Comparison of ENCODE assay signal across 17 cellular contexts in genomic region chr17:82814834-82815233, GRCh38. TPM values are rescaled to one million over a fixed set of nuclear protein-coding genes. Genes with fewer than 3 reads are reported as not detected.
A peak's percentile ranks its signal among the peaks of the same experiment; 100 is the strongest.
DNase-seq lines count a peak whose midpoint lies in the region; ATAC-seq and TF ChIP-seq lines count a peak whose summit lies in the region.
"Had no signal": no experiment of that assay in that cellular context is flagged by ENCODE, and none has a peak within 500 bp of the region (broad histone marks: within the 10 kb centered on the region; RNA-seq: fewer than 3 reads in every experiment).

No MANE protein-coding gene starts in this region.

- no peaks in the 10 kb centered on the region for H3K27me3 Mint-ChIP-seq in activated T-cell treated with anti-CD3 and anti-CD28 coated beads, Interleukin-2, amount 50 U/mL, for 24 hours
- H3K27me3 Mint-ChIP-seq in activated T-cell treated with anti-CD3 and anti-CD28 coated beads, Interleukin-2, amount 50 U/mL, for 4 hours (ENCODE audit: low read depth), result no peaks in the 10 kb centered on the region
- H3K27me3 Mint-ChIP-seq in H9 (ENCODE audit: low read depth) (no peaks in the 10 kb centered on the region), endothelial cell (ENCODE audit: unreplicated experiment) (no peaks in the 10 kb centered on the region)
- H3K27me3 Mint-ChIP-seq in stimulated activated memory B cell treated with anti-CD40 and anti-IgM and Interleukin-4, amounts not matched to agents 10 μg/mL and 1 μg/mL and 100 μg/mL, for 72 hours, result no peaks in the 10 kb centered on the region

- H3K4me3 ChIP-seq in mesendoderm (ENCODE audit: low read length) (no peak overlapping the region), osteoblast (ENCODE audit: insufficient read depth, low read length) (no peak overlapping the region)
- H3K4me3 ChIP-seq: GM23248, PC-9 had no signal

- H3K56ac ChIP-seq in H9 (ENCODE audit: insufficient read length, low read depth, low read length), result no peak overlapping the region
- H3K56ac ChIP-seq in mesendoderm (ENCODE audit: low read length), result no peak overlapping the region

- H3K9me3 ChIP-seq in H9 (ENCODE audit: control insufficient read depth, low read depth, low read length) (peaks cover 22% of the 10 kb centered on the region), osteoblast (ENCODE audit: low read depth, low read length) (no peaks in the 10 kb centered on the region)

- no CpG with 5 or more reads among the region's 20 CpGs for WGBS in H9 (ENCODE audit: extremely low coverage, insufficient read length, low lambda C conversion rate)
- no CpG with 5 or more reads among the region's 20 CpGs for WGBS in mesendoderm (ENCODE audit: extremely low coverage, insufficient coverage, low lambda C conversion rate)

- H3K9me3 Mint-ChIP-seq in activated T-cell treated with anti-CD3 and anti-CD28 coated beads, Interleukin-2, amount 50 U/mL, for 24 hours, result no peaks in the 10 kb centered on the region
- no peaks in the 10 kb centered on the region for H3K9me3 Mint-ChIP-seq in activated T-cell treated with anti-CD3 and anti-CD28 coated beads, Interleukin-2, amount 50 U/mL, for 4 hours
- H3K9me3 Mint-ChIP-seq in H9 (peaks cover 23 to 26% of the 10 kb centered on the region in 2 experiments), endothelial cell (ENCODE audit: unreplicated experiment) (no peaks in the 10 kb centered on the region)
- no peaks in the 10 kb centered on the region for H3K9me3 Mint-ChIP-seq in stimulated activated memory B cell treated with anti-CD40 and anti-IgM and Interleukin-4, amounts not matched to agents 10 μg/mL and 1 μg/mL and 100 μg/mL, for 72 hours

- H2BK15ac ChIP-seq in H9 (ENCODE audit: low read depth, low read length) (no peak overlapping the region), mesendoderm (replicated peaks; ENCODE audit: low read depth) (no peak overlapping the region)

- H4K91ac ChIP-seq in H9 (ENCODE audit: insufficient read length, low read depth, low read length), result no peak overlapping the region

- H2AK5ac ChIP-seq in H9 (ENCODE audit: insufficient read length, low read length) (no peak overlapping the region), mesendoderm (ENCODE audit: low read length) (no peak overlapping the region)

- H3K27ac Mint-ChIP-seq in activated T-cell treated with anti-CD3 and anti-CD28 coated beads, Interleukin-2, amount 50 U/mL, for 24 hours, result peak overlapping the region; percentile 44
- peak overlapping the region in 2 of 3 experiments; percentile 29 to 91; a peak in 3 of 7 replicates for H3K27ac Mint-ChIP-seq in H9
- H3K27ac Mint-ChIP-seq in endothelial cell (ENCODE audit: unreplicated experiment), result peak overlapping the region; percentile 93
- peak overlapping the region; percentile 10 for H3K27ac Mint-ChIP-seq in stimulated activated memory B cell treated with anti-CD40 and anti-IgM and Interleukin-4, amounts not matched to agents 10 μg/mL and 1 μg/mL and 100 μg/mL, for 72 hours

- H3K4me2 ChIP-seq in H9 (ENCODE audit: insufficient read depth, insufficient read length, low read length), result no peak overlapping the region
- H3K4me2 ChIP-seq in mesendoderm (ENCODE audit: low read length), result no peak overlapping the region
- H3K4me2 ChIP-seq in osteoblast (ENCODE audit: insufficient read depth, low read length), result no peak overlapping the region
- H3K4me2 ChIP-seq: PC-9 had no signal

- H3K36me3 Mint-ChIP-seq in activated T-cell treated with anti-CD3 and anti-CD28 coated beads, Interleukin-2, amount 50 U/mL, for 24 hours (ENCODE audit: low read depth), result peaks cover 94% of the 10 kb centered on the region
- peaks cover 36% of the 10 kb centered on the region for H3K36me3 Mint-ChIP-seq in activated T-cell treated with anti-CD3 and anti-CD28 coated beads, Interleukin-2, amount 50 U/mL, for 4 hours (ENCODE audit: insufficient read depth)
- H3K36me3 Mint-ChIP-seq in H9 (ENCODE audit: insufficient read depth in 1 of 3, low read depth in 3 of 3) (peaks cover 62 to 96% (median 90%) of the 10 kb centered on the region in 3 experiments), endothelial cell (ENCODE audit: low read depth, unreplicated experiment) (peaks cover 17% of the 10 kb centered on the region)
- H3K36me3 Mint-ChIP-seq in stimulated activated memory B cell treated with anti-CD40 and anti-IgM and Interleukin-4, amounts not matched to agents 10 μg/mL and 1 μg/mL and 100 μg/mL, for 72 hours, result peaks cover 73% of the 10 kb centered on the region

- H3K79me1 ChIP-seq in H9 (ENCODE audit: insufficient read depth, low read depth, low read length, poor library complexity, severe bottlenecking) (no peaks in the 10 kb centered on the region), mesendoderm (ENCODE audit: low read length) (peaks cover 2% of the 10 kb centered on the region)

- no peaks in the 10 kb centered on the region for H3K23me2 ChIP-seq in H9 (ENCODE audit: insufficient read length, low read depth, low read length, poor library complexity, severe bottlenecking)

- H3K9ac ChIP-seq in H9 (ENCODE audit: extremely low read depth, insufficient read length, low read length) (no peak overlapping the region), mesendoderm (ENCODE audit: low read length) (no peak overlapping the region)
- H3K9ac ChIP-seq: GM23248 had no signal

- H3K4me3 Mint-ChIP-seq in activated T-cell treated with anti-CD3 and anti-CD28 coated beads, Interleukin-2, amount 50 U/mL, for 24 hours, result no peak overlapping the region
- no peak overlapping the region for H3K4me3 Mint-ChIP-seq in activated T-cell treated with anti-CD3 and anti-CD28 coated beads, Interleukin-2, amount 50 U/mL, for 4 hours
- H3K4me3 Mint-ChIP-seq in H9, result no peak overlapping the region
- H3K4me3 Mint-ChIP-seq in endothelial cell (ENCODE audit: unreplicated experiment), result peak overlapping the region; percentile 88
- H3K4me3 Mint-ChIP-seq in stimulated activated memory B cell treated with anti-CD40 and anti-IgM and Interleukin-4, amounts not matched to agents 10 μg/mL and 1 μg/mL and 100 μg/mL, for 72 hours, result no peak overlapping the region
- H3K4me3 Mint-ChIP-seq: CD14-positive monocyte had no signal

- no peak overlapping the region for H2BK20ac ChIP-seq in H9 (ENCODE audit: low read depth, low read length, poor library complexity, severe bottlenecking)

- H3K4me1 ChIP-seq in H9 (ENCODE audit: insufficient read depth, low read length) (no peaks in the 10 kb centered on the region), mesendoderm (ENCODE audit: control insufficient read depth, low read depth, low read length) (no peaks in the 10 kb centered on the region), osteoblast (ENCODE audit: insufficient read depth, low read length) (no peaks in the 10 kb centered on the region)

- H3K14ac ChIP-seq in H9 (ENCODE audit: insufficient read depth, low read length), result no peak overlapping the region

- H3K23ac ChIP-seq in H9 (ENCODE audit: insufficient read length, low read depth, low read length) (no peak overlapping the region), mesendoderm (ENCODE audit: low read length) (no peak overlapping the region)

- H2AFZ ChIP-seq in H9 (ENCODE audit: low read length), result no peak overlapping the region
- no peak overlapping the region for H2AFZ ChIP-seq in osteoblast (ENCODE audit: low read length)
- H2AFZ ChIP-seq: GM23248, PC-9 had no signal

- H4K8ac ChIP-seq in H9 (replicated peaks; ENCODE audit: insufficient read length, low read depth, low read length) (no peak overlapping the region), mesendoderm (ENCODE audit: low read depth, low read length) (no peak overlapping the region)

- ATAC-seq in activated T-cell treated with anti-CD3 and anti-CD28 coated beads, Interleukin-2, amount 50 U/mL, for 4 hours, result no peak
- no peak for ATAC-seq in stimulated activated memory B cell treated with anti-CD40 and anti-IgM and Interleukin-4, amounts not matched to agents 10 μg/mL and 1 μg/mL and 100 μg/mL, for 72 hours

- H3T11ph ChIP-seq in H9 (ENCODE audit: low read length), result no peak overlapping the region

- H2BK120ac ChIP-seq in H9 (ENCODE audit: low read depth, low read length, poor library complexity, severe bottlenecking) (no peak overlapping the region), mesendoderm (ENCODE audit: low read depth, low read length) (no peak overlapping the region)

- H3K27me3 ChIP-seq in H9 (ENCODE audit: insufficient read depth, low read length) (no peaks in the 10 kb centered on the region), mesendoderm (ENCODE audit: insufficient read depth, low read length, poor library complexity) (no peaks in the 10 kb centered on the region), osteoblast (ENCODE audit: insufficient read depth, low read length) (no peaks in the 10 kb centered on the region)

- TF ChIP-seq CTCF in H9 (conservative IDR thresholded peaks at IDR 0.05) (no peak), endothelial cell (IDR thresholded peaks at IDR 0.05; ENCODE audit: unreplicated experiment) (no peak), osteoblast (IDR thresholded peaks at IDR 0.05; ENCODE audit: extremely low read depth, low read depth, low read length) (no peak)

- no peaks in the 10 kb centered on the region for H3K79me2 ChIP-seq in H9 (ENCODE audit: insufficient read depth, low read length)
- H3K79me2 ChIP-seq in mesendoderm (ENCODE audit: control insufficient read depth, insufficient read depth, low read length), result no peaks in the 10 kb centered on the region
- no peaks in the 10 kb centered on the region for H3K79me2 ChIP-seq in osteoblast (ENCODE audit: insufficient read depth, low read length)

- H2BK5ac ChIP-seq in H9 (ENCODE audit: insufficient read length, low read length) (no peak overlapping the region), mesendoderm (ENCODE audit: low read length) (no peak overlapping the region)

- peaks cover 4% of the 10 kb centered on the region for H3K4me1 Mint-ChIP-seq in activated T-cell treated with anti-CD3 and anti-CD28 coated beads, Interleukin-2, amount 50 U/mL, for 24 hours (ENCODE audit: low read depth)
- H3K4me1 Mint-ChIP-seq in activated T-cell treated with anti-CD3 and anti-CD28 coated beads, Interleukin-2, amount 50 U/mL, for 4 hours (ENCODE audit: low read depth), result peaks cover 6% of the 10 kb centered on the region
- H3K4me1 Mint-ChIP-seq in H9, result no peaks in the 10 kb centered on the region
- peaks cover 41% of the 10 kb centered on the region for H3K4me1 Mint-ChIP-seq in endothelial cell (ENCODE audit: unreplicated experiment)
- peaks cover 19% of the 10 kb centered on the region for H3K4me1 Mint-ChIP-seq in stimulated activated memory B cell treated with anti-CD40 and anti-IgM and Interleukin-4, amounts not matched to agents 10 μg/mL and 1 μg/mL and 100 μg/mL, for 72 hours

- no peaks in the 10 kb centered on the region for H4K20me1 ChIP-seq in H9 (ENCODE audit: control insufficient read depth, insufficient read depth, insufficient read length)
- no peaks in the 10 kb centered on the region for H4K20me1 ChIP-seq in osteoblast (ENCODE audit: insufficient read depth, low read length)

- DNase-seq in activated T-cell treated with anti-CD3 and anti-CD28 coated beads, Interleukin-2, amount 50 U/mL, for 24 hours, result no peak
- DNase-seq in activated T-cell treated with anti-CD3 and anti-CD28 coated beads, Interleukin-2, amount 50 U/mL, for 4 hours, result no peak
- no peak for DNase-seq in H9
- no peak for DNase-seq in endothelial cell (ENCODE audit: low spot score)
- no peak for DNase-seq in NCI-H187 (lab: John Stamatoyannopoulos, UW)
- no peak for DNase-seq in mesendoderm
- DNase-seq in osteoblast (ENCODE audit: insufficient read length, low spot score, missing footprints), result no peak
- DNase-seq: DMS 273 treated with DMSO at 0.1 percent for 48 hours, GDM1, GM23248, NCI-H1092, NCI-H2107, NCI-H2227 treated with DMSO at 0.1 percent for 48 hours, NCI-H524, PC-9 had no signal

- H3K4ac ChIP-seq in H9 (ENCODE audit: low read depth, low read length) (no peak overlapping the region), mesendoderm (ENCODE audit: low read depth, low read length) (no peak overlapping the region)

- H4K5ac ChIP-seq in H9 (ENCODE audit: insufficient read length, low read depth, low read length) (no peak overlapping the region), mesendoderm (ENCODE audit: low read length) (no peak overlapping the region)

- no peak overlapping the region for H3K18ac ChIP-seq in H9 (ENCODE audit: insufficient read length, low read depth, low read length)
- H3K18ac ChIP-seq in mesendoderm (ENCODE audit: low read length), result no peak overlapping the region

- no peak overlapping the region for H2BK12ac ChIP-seq in H9 (ENCODE audit: insufficient read length, low read depth, low read length)

- no peak overlapping the region for H3K27ac ChIP-seq in H9 (ENCODE audit: insufficient read length, low read depth, low read length)
- H3K27ac ChIP-seq in mesendoderm (ENCODE audit: low read depth, low read length), result no peak overlapping the region
- no peak overlapping the region for H3K27ac ChIP-seq in osteoblast (ENCODE audit: low read depth, low read length)
- H3K27ac ChIP-seq: GM23248, PC-9 had no signal

- H3K36me3 ChIP-seq in mesendoderm (ENCODE audit: control insufficient read depth, insufficient read depth, low read length) (peaks cover 11% of the 10 kb centered on the region), osteoblast (ENCODE audit: insufficient read depth, low read length) (peaks cover 19% of the 10 kb centered on the region)

RNA-seq across cellular contexts. Expression of gene ZNF750, which starts 25.0 kb away (rescaled TPM):
- not detected for total RNA-seq in activated T-cell treated with anti-CD3 and anti-CD28 coated beads, Interleukin-2, amount 50 U/mL, for 4 hours
- total RNA-seq in H9 (2021), result 0.09 TPM in 1 of 2 replicates, not detected in the other
- total RNA-seq in endothelial cell (ENCODE audit: unreplicated experiment), result 0.31 TPM
- not detected for polyA plus RNA-seq in mesendoderm (2013, experiment 1 of 2)
- polyA plus RNA-seq in mesendoderm (2013, experiment 2 of 2), result 0.01 TPM
- total RNA-seq in osteoblast, result not detected in 2 replicates
- total RNA-seq: GM23248 had no signal
- polyA plus RNA-seq: CD14-positive monocyte had no signal

Comparison
In these comparisons a context has a peak if more than half of its experiments do, and no peak if none do; other contexts are left out.
1. H3K27ac Mint-ChIP-seq: peak in every context shown above with its lines; median percentile 93 in endothelial cell; 60 in H9; 44 in activated T-cell treated with anti-CD3 and anti-CD28 coated beads, Interleukin-2, amount 50 U/mL, for 24 hours; 10 in stimulated activated memory B cell treated with anti-CD40 and anti-IgM and Interleukin-4, amounts not matched to agents 10 μg/mL and 1 μg/mL and 100 μg/mL, for 72 hours.